Comparison of ENCODE assay signal across 14 cellular contexts in genomic region chr13:39405107-39405506, GRCh38.
DNase-seq lines count a peak whose midpoint lies in the region; ATAC-seq and TF ChIP-seq lines count a peak whose summit lies in the region.
"Had no signal": no experiment of that assay in that cellular context is flagged by ENCODE, and none has a peak within 500 bp of the region (broad histone marks: within the 10 kb centered on the region; RNA-seq: fewer than 3 reads in every experiment).

No MANE protein-coding gene starts in this region.

- H3K9me2 ChIP-seq in SK-N-SH: no peaks in the 10 kb centered on the region

- dilution Hi-C loops in IMR-90 (cut with HindIII; ENCODE audit: low sequenced_read_pairs, unreplicated experiment): no loop called here

- H2AFZ ChIP-seq in IMR-90 (replicated peaks; ENCODE audit: low read length, poor library complexity): no peak overlapping the region
- H2AFZ ChIP-seq in mesenchymal stem cell (ENCODE audit: low read depth, low read length): no peak overlapping the region
- peak overlapping the region; percentile 35 for H2AFZ ChIP-seq in smooth muscle cell (ENCODE audit: low read depth)
- no peak overlapping the region for H2AFZ ChIP-seq in SK-N-SH (ENCODE audit: low read depth)

- H2AK5ac ChIP-seq in IMR-90 (ENCODE audit: low read depth, low read length) (no peak overlapping the region), mesenchymal stem cell (ENCODE audit: low read length, severe bottlenecking) (no peak overlapping the region)

- H3K18ac ChIP-seq in IMR-90 (ENCODE audit: low read depth, low read length): peak overlapping the region; percentile 18; the same call in 1 of the 2 replicates
- no peak overlapping the region for H3K18ac ChIP-seq in mesenchymal stem cell (ENCODE audit: low read depth in 1 of 2, low read length in 2 of 2)

- H3K14ac ChIP-seq in IMR-90 (replicated peaks; ENCODE audit: low read depth, low read length) (no peak overlapping the region), mesenchymal stem cell (ENCODE audit: low read length in 2 of 2) (no peak overlapping the region)

- POLR2A ChIA-PET in IMR-90 (lab: Charles Lee; ENCODE audit: unreplicated experiment) (no interaction called here), SK-N-SH (lab: Yijun Ruan, JAX) (interaction anchor here (0.6 kb wide), 1 partner anchor 18 kb away, joined by 4 read pairs; no protein-coding TSS in a partner anchor)

- H3K79me2 ChIP-seq in smooth muscle cell (ENCODE audit: low read depth): no peaks in the 10 kb centered on the region
- H3K79me2 ChIP-seq in SK-N-SH (ENCODE audit: insufficient read depth): no peaks in the 10 kb centered on the region

- H2BK12ac ChIP-seq in mesenchymal stem cell (ENCODE audit: low read length in 2 of 2): no peak overlapping the region

- H3K27ac ChIP-seq in IMR-90 (ENCODE audit: insufficient read depth, low read length) (no peak overlapping the region), mesenchymal stem cell (ENCODE audit: low read length, poor library complexity, severe bottlenecking) (no peak overlapping the region), smooth muscle cell (ENCODE audit: low read depth) (peak overlapping the region; percentile 58), SK-N-SH (ENCODE audit: low read depth in 2 of 2, low read length in 1 of 2) (no peak overlapping the region)

- no peak overlapping the region for H4K5ac ChIP-seq in IMR-90 (ENCODE audit: low read depth, low read length)

- no peak for TF ChIP-seq POLR2A in IMR-90 (IDR thresholded peaks at IDR 0.05; ENCODE audit: low read depth, low read length)

- no peak for TF ChIP-seq RAD21 in IMR-90 (IDR thresholded peaks at IDR 0.05; ENCODE audit: low read length)
- no peak for TF ChIP-seq RAD21 in SK-N-SH (IDR thresholded peaks at IDR 0.05; ENCODE audit: low read length)

- TF ChIP-seq CTCF in IMR-90 (conservative IDR thresholded peaks at IDR 0.05; ENCODE audit: low read depth, low read length): no peak
- TF ChIP-seq CTCF in smooth muscle cell (IDR thresholded peaks at IDR 0.05; ENCODE audit: borderline replicate concordance, insufficient read depth, poor library complexity, severe bottlenecking): no peak
- no peak for TF ChIP-seq CTCF in GM13976 (IDR thresholded peaks at IDR 0.05; ENCODE audit: borderline replicate concordance, control extremely low read depth, extremely low read depth, insufficient read depth, missing control alignments)
- no peak for TF ChIP-seq CTCF in SK-N-SH (IDR thresholded peaks at IDR 0.05)

- H3K9me3 ChIP-seq in IMR-90 (ENCODE audit: control insufficient read depth, insufficient read depth, low read length) (no peaks in the 10 kb centered on the region), endocrine pancreas (ENCODE audit: control insufficient read depth, low read length) (no peaks in the 10 kb centered on the region), mesenchymal stem cell (ENCODE audit: control insufficient read depth, low read length) (no peaks in the 10 kb centered on the region), smooth muscle cell (replicated peaks; ENCODE audit: low read depth) (no peaks in the 10 kb centered on the region), SK-N-SH (no peaks in the 10 kb centered on the region)

- peak; percentile 44 for DNase-seq in IMR-90
- DNase-seq in mesenchymal stem cell: peak; percentile 54
- no peak for DNase-seq in smooth muscle cell (lab: John Stamatoyannopoulos, UW; ENCODE audit: unreplicated experiment)
- DNase-seq in NCI-H2081 treated with DMSO at 0.1 percent for 48 hours (lab: John Stamatoyannopoulos, UW): no peak
- no peak for DNase-seq in 8988T
- no peak for DNase-seq in GM13976 (ENCODE audit: low spot score)
- no peak for DNase-seq in SK-N-SH
- DNase-seq: DMS79 treated with DMSO at 0.1 percent for 48 hours, GOT3, KBM-7, NCI-H187, NCI-H2227 treated with DMSO at 0.1 percent for 48 hours, NCI-H510A treated with DMSO at 0.1 percent for 48 hours had no signal

- H4K91ac ChIP-seq in IMR-90 (ENCODE audit: insufficient read depth, low read depth, low read length): no peak overlapping the region
- no peak overlapping the region for H4K91ac ChIP-seq in mesenchymal stem cell (ENCODE audit: low read length)

- H3K4me2 ChIP-seq in IMR-90 (ENCODE audit: low read depth, low read length) (peak overlapping the region; percentile 66; the same call in 1 of the 2 replicates), mesenchymal stem cell (ENCODE audit: low read length, poor library complexity, severe bottlenecking) (no peak overlapping the region), smooth muscle cell (peak overlapping the region; percentile 77), SK-N-SH (no peak overlapping the region)

- H2BK20ac ChIP-seq in IMR-90 (ENCODE audit: low read depth, low read length): no peak overlapping the region

- TF ChIP-seq EP300 in SK-N-SH (IDR thresholded peaks at IDR 0.05; ENCODE audit: borderline replicate concordance in 1 of 2, low read depth in 1 of 2, low read length in 1 of 2): no peak

- H2BK5ac ChIP-seq in IMR-90 (ENCODE audit: low read depth, low read length, poor library complexity, severe bottlenecking) (no peak overlapping the region), mesenchymal stem cell (ENCODE audit: low read depth, low read length, poor library complexity, severe bottlenecking) (no peak overlapping the region)

- H4K20me1 ChIP-seq in IMR-90 (ENCODE audit: insufficient read depth, low read length): no peaks in the 10 kb centered on the region
- H4K20me1 ChIP-seq in smooth muscle cell (ENCODE audit: low read depth): no peaks in the 10 kb centered on the region
- H4K20me1 ChIP-seq in SK-N-SH (ENCODE audit: insufficient read depth): no peaks in the 10 kb centered on the region

- no peak overlapping the region for H2AK9ac ChIP-seq in IMR-90 (replicated peaks; ENCODE audit: low read depth, low read length, poor library complexity)

- no peaks in the 10 kb centered on the region for H3K36me3 ChIP-seq in IMR-90 (ENCODE audit: control insufficient read depth, insufficient read depth, low read length)
- H3K36me3 ChIP-seq in endocrine pancreas (ENCODE audit: control insufficient read depth, insufficient read depth, low read length): no peaks in the 10 kb centered on the region
- no peaks in the 10 kb centered on the region for H3K36me3 ChIP-seq in mesenchymal stem cell (ENCODE audit: control insufficient read depth in 1 of 2, insufficient read depth in 2 of 2, low read depth in 1 of 2, low read length in 2 of 2)
- no peaks in the 10 kb centered on the region for H3K36me3 ChIP-seq in smooth muscle cell (ENCODE audit: low read depth)
- no peaks in the 10 kb centered on the region for H3K36me3 ChIP-seq in SK-N-SH (replicated peaks in 1 of 2; ENCODE audit: control insufficient read depth in 1 of 2, insufficient read depth in 2 of 2, low read length in 1 of 2)

- CTCF ChIA-PET in IMR-90 (lab: Yijun Ruan, JAX): interaction anchor here (0.7 to 0.9 kb wide), 2 partner anchors 14 to 207 kb away, joined by 3 read pairs; no protein-coding TSS in a partner anchor
- CTCF ChIA-PET in SK-N-SH (lab: Yijun Ruan, JAX): interaction anchor here (1.4 to 2.3 kb wide), 2 partner anchors 9 to 207 kb away, joined by 3 to 13 read pairs; no protein-coding TSS in a partner anchor

- peaks cover 9 to 12% of the 10 kb centered on the region in 2 experiments; a peak in 2 of 4 replicates for H3K79me1 ChIP-seq in IMR-90 (ENCODE audit: low read depth in 1 of 2, low read length in 2 of 2)
- H3K79me1 ChIP-seq in mesenchymal stem cell (replicated peaks; ENCODE audit: low read length, poor library complexity, severe bottlenecking): peaks cover 5% of the 10 kb centered on the region

- BruUV-seq in IMR-90 (replicated peaks; lab: Mats Ljungman, UMichigan): no TSS peak

- in situ Hi-C loops in IMR-90 (cut with MboI; ENCODE audit: low sequenced_read_pairs) (no loop called here), GM13976 (cut with MboI; ENCODE audit: low sequenced_read_pairs, unreplicated experiment) (no loop called here)

- no peak overlapping the region for H3K23ac ChIP-seq in IMR-90 (ENCODE audit: low read depth, low read length)
- no peak overlapping the region for H3K23ac ChIP-seq in mesenchymal stem cell (ENCODE audit: low read length in 2 of 2)

- no peaks in the 10 kb centered on the region for H3K27me3 ChIP-seq in IMR-90 (ENCODE audit: control insufficient read depth, insufficient read depth, low read length)
- no peaks in the 10 kb centered on the region for H3K27me3 ChIP-seq in endocrine pancreas (ENCODE audit: control insufficient read depth, insufficient read depth, low read length)
- no peaks in the 10 kb centered on the region for H3K27me3 ChIP-seq in mesenchymal stem cell (ENCODE audit: control insufficient read depth in 1 of 2, insufficient read depth in 1 of 2, low read length in 2 of 2)
- H3K27me3 ChIP-seq in smooth muscle cell (ENCODE audit: low read depth): no peaks in the 10 kb centered on the region
- H3K27me3 ChIP-seq in SK-N-SH (ENCODE audit: insufficient read depth): no peaks in the 10 kb centered on the region

- peaks cover 3% of the 10 kb centered on the region; the same call in 1 of the 2 replicates for H3K4me1 ChIP-seq in IMR-90 (ENCODE audit: control insufficient read depth, insufficient read depth, low read length)
- peaks cover 5% of the 10 kb centered on the region for H3K4me1 ChIP-seq in endocrine pancreas (ENCODE audit: control insufficient read depth, insufficient read depth, low read length)
- peaks cover 2% of the 10 kb centered on the region for H3K4me1 ChIP-seq in mesenchymal stem cell (ENCODE audit: control insufficient read depth, insufficient read depth, low read depth, low read length)
- peaks cover 12% of the 10 kb centered on the region for H3K4me1 ChIP-seq in smooth muscle cell (ENCODE audit: low read depth)
- H3K4me1 ChIP-seq in SK-N-SH (ENCODE audit: control insufficient read depth in 1 of 2, insufficient read depth in 2 of 2, low read depth in 1 of 2, low read length in 1 of 2): peaks cover 0 to 4% of the 10 kb centered on the region in 2 experiments; a peak in 3 of 4 replicates

- no peak overlapping the region for H2BK120ac ChIP-seq in IMR-90 (ENCODE audit: low read depth, low read length)
- H2BK120ac ChIP-seq in mesenchymal stem cell (ENCODE audit: low read depth, low read length): no peak overlapping the region

- intact Hi-C loops in IMR-90 (cut with micrococcal nuclease): loop anchor here (5.0 kb wide), 1 partner anchor 77 kb away; no protein-coding TSS in a partner anchor

- no peak overlapping the region for H2BK15ac ChIP-seq in IMR-90 (ENCODE audit: low read depth, low read length)
- no peak overlapping the region for H2BK15ac ChIP-seq in mesenchymal stem cell (ENCODE audit: low read depth, poor library complexity, severe bottlenecking)

- no peak overlapping the region for H3K9ac ChIP-seq in IMR-90 (ENCODE audit: low read depth, low read length)
- H3K9ac ChIP-seq in endocrine pancreas (ENCODE audit: control insufficient read depth, insufficient read depth, low read length): no peak overlapping the region
- no peak overlapping the region for H3K9ac ChIP-seq in mesenchymal stem cell (ENCODE audit: low read length)
- no peak overlapping the region for H3K9ac ChIP-seq in smooth muscle cell (ENCODE audit: low read depth)
- no peak overlapping the region for H3K9ac ChIP-seq in SK-N-SH

- peaks cover 7% of the 10 kb centered on the region for H3F3A ChIP-seq in smooth muscle cell (ENCODE audit: low read depth)
- H3F3A ChIP-seq in SK-N-SH (replicated peaks; ENCODE audit: insufficient read depth): no peaks in the 10 kb centered on the region

- H3K4ac ChIP-seq in IMR-90 (ENCODE audit: low read depth, low read length) (no peak overlapping the region), mesenchymal stem cell (ENCODE audit: low read depth in 1 of 2, low read length in 2 of 2) (no peak overlapping the region)

- 60% methylated on average over 1 of the region's 2 CpGs; no CpG with 5 or more reads in 1 of the 2 experiments for WGBS in IMR-90 (ENCODE audit: extremely low coverage in 2 of 2, insufficient read length in 1 of 2), 2 experiments
- 39% methylated on average over 2 of the region's 2 CpGs for WGBS in mesenchymal stem cell
- 21% methylated on average over 2 of the region's 2 CpGs for WGBS in smooth muscle cell (ENCODE audit: low lambda C conversion rate)
- 100% methylated on average over 2 of the region's 2 CpGs for WGBS in SK-N-SH (ENCODE audit: low lambda C conversion rate)

- H4K8ac ChIP-seq in IMR-90 (ENCODE audit: low read depth in 2 of 2, low read length in 2 of 2) (no peak overlapping the region), mesenchymal stem cell (ENCODE audit: low read length) (no peak overlapping the region)

- H3K56ac ChIP-seq in IMR-90 (ENCODE audit: extremely low read depth, insufficient read depth, low read length): no peak overlapping the region

- peaks cover 2% of the 10 kb centered on the region; the same call in 1 of the 2 replicates for H3K9me1 ChIP-seq in IMR-90 (ENCODE audit: insufficient read depth, low read length)

- H3K4me3 ChIP-seq in IMR-90 (ENCODE audit: insufficient read depth, low read depth, low read length): no peak overlapping the region
- H3K4me3 ChIP-seq in endocrine pancreas (ENCODE audit: control insufficient read depth, insufficient read depth, low read length): peak overlapping the region; percentile 36
- no peak overlapping the region for H3K4me3 ChIP-seq in mesenchymal stem cell (ENCODE audit: insufficient read depth in 1 of 2, low read depth in 1 of 2, low read length in 2 of 2)
- H3K4me3 ChIP-seq in smooth muscle cell: peak overlapping the region; percentile 7
- no peak overlapping the region for H3K4me3 ChIP-seq in SK-N-SH (ENCODE audit: low read depth in 2 of 2, low read length in 1 of 2)

- ATAC-seq in IMR-90 (ENCODE audit: low read depth): peak; percentile 77

Comparison
In these comparisons a context has a peak if more than half of its experiments do, and no peak if none do; other contexts are left out.
1. DNase-seq: peak in IMR-90 (single experiment) and mesenchymal stem cell (single experiment); none in smooth muscle cell (single experiment), NCI-H2081 treated with DMSO at 0.1 percent for 48 hours (single experiment), 8988T (single experiment), GM13976 (single experiment) and SK-N-SH (single experiment).
2. H3K4me2 ChIP-seq: peak in IMR-90 (single experiment) and smooth muscle cell (single experiment); none in mesenchymal stem cell (single experiment) and SK-N-SH (single experiment).
3. H3K4me3 ChIP-seq: peak in endocrine pancreas (single experiment) and smooth muscle cell (single experiment); none in IMR-90 (single experiment), mesenchymal stem cell (0 of 2) and SK-N-SH (0 of 2).